In genomic region chr6:113306552-113307145, GRCh38 we compare ENCODE assay signal across 1 cellular context.
A peak's percentile ranks its signal among the peaks of the same experiment; 100 is the strongest.
TF ChIP-seq lines count a peak whose summit lies in the region.

No MANE protein-coding gene starts in this region.

TF ChIP-seq in HEK293, 187 proteins besides CTCF, POLR2A, EP300 and RAD21 (continued from another document):
- TF ChIP-seq ZBTB10 (tag by site-specific recombination; IDR thresholded peaks at IDR 0.05) (peak; percentile 57; the same call in 1 of the 2 replicates), FEZF1 (tag by site-specific recombination; IDR thresholded peaks at IDR 0.05) (no peak), ZNF394 (tag by site-specific recombination; IDR thresholded peaks at IDR 0.05; ENCODE audit: borderline replicate concordance) (no peak), SCRT1 (tag by site-specific recombination; IDR thresholded peaks at IDR 0.05; ENCODE audit: borderline replicate concordance) (no peak), OVOL3 (tag by site-specific recombination; IDR thresholded peaks at IDR 0.05) (no peak), ZNF292 (tag by site-specific recombination; IDR thresholded peaks at IDR 0.05; ENCODE audit: borderline replicate concordance, low read depth) (no peak), SP3 (tag by site-specific recombination; IDR thresholded peaks at IDR 0.05) (no peak), GLIS1 (tag by site-specific recombination; IDR thresholded peaks at IDR 0.05) (no peak), PRDM10 (tag by site-specific recombination; IDR thresholded peaks at IDR 0.05) (no peak), ZNF211 (tag by site-specific recombination; IDR thresholded peaks at IDR 0.05; ENCODE audit: low read depth) (no peak), ZNF560 (tag by site-specific recombination; IDR thresholded peaks at IDR 0.05; ENCODE audit: borderline replicate concordance) (no peak), MZF1 (tag by site-specific recombination; IDR thresholded peaks at IDR 0.05; ENCODE audit: borderline replicate concordance) (no peak), ZSCAN18 (tag by site-specific recombination; IDR thresholded peaks at IDR 0.05) (no peak), SALL2 (tag by site-specific recombination; IDR thresholded peaks at IDR 0.05; ENCODE audit: borderline replicate concordance) (no peak), ZNF514 (tag by site-specific recombination; IDR thresholded peaks at IDR 0.05) (no peak), ZNF354C (tag by site-specific recombination; IDR thresholded peaks at IDR 0.05; ENCODE audit: borderline replicate concordance, low read depth) (no peak), ZNF18 (tag by site-specific recombination; IDR thresholded peaks at IDR 0.05) (peak; percentile 86), ZNF670 (tag by site-specific recombination; IDR thresholded peaks at IDR 0.05; ENCODE audit: low read depth) (no peak), ZSCAN5A (tag by site-specific recombination; IDR thresholded peaks at IDR 0.05) (no peak), ZBTB6 (tag by site-specific recombination; IDR thresholded peaks at IDR 0.05) (no peak), ZNF426 (tag by site-specific recombination; IDR thresholded peaks at IDR 0.05) (no peak), ZNF544 (tag by site-specific recombination; IDR thresholded peaks at IDR 0.05) (no peak), ZNF112 (tag by site-specific recombination; IDR thresholded peaks at IDR 0.05) (no peak), SP7 (tag by site-specific recombination; IDR thresholded peaks at IDR 0.05) (0 out of 2 replicates have a peak, but pooled peaks have one; percentile 19), ZNF548 (tag by site-specific recombination; IDR thresholded peaks at IDR 0.05) (no peak), ZFP69B (tag by site-specific recombination; IDR thresholded peaks at IDR 0.05) (no peak), ZNF654 (tag by site-specific recombination; IDR thresholded peaks at IDR 0.05; ENCODE audit: low read depth) (peak; percentile 37)
